In genomic region chr1:226660410-226661182, GRCh38 we compare ENCODE assay signal across 8 cellular contexts.
DNase-seq lines count a peak whose midpoint lies in the region; ATAC-seq and TF ChIP-seq lines count a peak whose summit lies in the region.

No MANE protein-coding gene starts in this region.

- no peaks in the 10 kb centered on the region for H3K27me3 Mint-ChIP-seq in stimulated activated naive CD8-positive, alpha-beta T cell treated with anti-CD3 and anti-CD28 coated beads, Interleukin-15, Interleukin-2, amounts not matched to agents 100 ng/mL and 50 ng/mL, for 24 hours
- no peaks in the 10 kb centered on the region for H3K27me3 Mint-ChIP-seq in central memory CD8-positive, alpha-beta T cell

- no peaks in the 10 kb centered on the region for H3K9me3 ChIP-seq in mucosa of rectum (ENCODE audit: control insufficient read depth in 2 of 2, low read length in 2 of 2)
- no peaks in the 10 kb centered on the region for H3K9me3 ChIP-seq in PC-3 (ENCODE audit: low read length)

- peak overlapping the region in 1 of 2 donors; percentile 15 for H3K9ac ChIP-seq in mucosa of rectum (ENCODE audit: low read depth in 1 of 2, low read length in 2 of 2)
- H3K9ac ChIP-seq in PC-3 (ENCODE audit: low read length), result no peak overlapping the region

- no peaks in the 10 kb centered on the region for H3K79me2 ChIP-seq in PC-3 (ENCODE audit: low read length)

- peak overlapping the region; percentile 87 for H3K27ac Mint-ChIP-seq in stimulated activated naive CD8-positive, alpha-beta T cell treated with anti-CD3 and anti-CD28 coated beads, Interleukin-15, Interleukin-2, amounts not matched to agents 100 ng/mL and 50 ng/mL, for 24 hours
- H3K27ac Mint-ChIP-seq in central memory CD8-positive, alpha-beta T cell (ENCODE audit: low read depth), result peak overlapping the region; percentile 99

- H3K4me2 ChIP-seq in PC-3 (ENCODE audit: low read length), result no peak overlapping the region

- intact Hi-C loops in PC-3 (cut with micrococcal nuclease), result loop anchor here (5.0 kb wide), 1 partner anchor 42 kb away; no protein-coding TSS in a partner anchor

- peaks cover 41 to 70% of the 10 kb centered on the region in 2 donors for H3K4me1 ChIP-seq in mucosa of rectum (ENCODE audit: control insufficient read depth in 2 of 2, insufficient read depth in 2 of 2, low read length in 2 of 2)
- peaks cover 47% of the 10 kb centered on the region for H3K4me1 ChIP-seq in PC-3 (ENCODE audit: insufficient read depth, low read length)

- peaks cover 68% of the 10 kb centered on the region for H3K4me1 Mint-ChIP-seq in stimulated activated naive CD8-positive, alpha-beta T cell treated with anti-CD3 and anti-CD28 coated beads, Interleukin-15, Interleukin-2, amounts not matched to agents 100 ng/mL and 50 ng/mL, for 24 hours (ENCODE audit: low read depth)
- peaks cover 63% of the 10 kb centered on the region for H3K4me1 Mint-ChIP-seq in central memory CD8-positive, alpha-beta T cell

- no peaks in the 10 kb centered on the region for H3K9me2 ChIP-seq in PC-3 (replicated peaks; ENCODE audit: low read length)

- no TSS peak for BruUV-seq in PC-3 (replicated peaks; lab: Mats Ljungman, UMichigan)

- no peaks in the 10 kb centered on the region for H4K20me1 ChIP-seq in PC-3 (ENCODE audit: low read length)

- no peak for DNase-seq in stimulated activated naive CD8-positive, alpha-beta T cell treated with anti-CD3 and anti-CD28 coated beads, Interleukin-15, Interleukin-2, amounts not matched to agents 100 U/mL and 50 U/mL, for 24 hours
- no peak for DNase-seq in central memory CD8-positive, alpha-beta T cell (ENCODE audit: low spot score in 2 of 2)
- DNase-seq in stimulated activated CD4-positive, alpha-beta T cell treated with anti-CD3 and anti-CD28 coated beads, Interleukin-12 subunit alpha, Interleukin-12 subunit beta, amount 100 ng/mL, for 4 hours, result no peak
- DNase-seq in GM03348 (ENCODE audit: low spot score) (no peak), PC-3 (no peak)

- no peak overlapping the region for H3K4me3 ChIP-seq in mucosa of rectum (ENCODE audit: low read length in 2 of 2)
- H3K4me3 ChIP-seq in PC-3 (ENCODE audit: low read length), result no peak overlapping the region

- peaks cover 25% of the 10 kb centered on the region for H3K36me3 Mint-ChIP-seq in stimulated activated naive CD8-positive, alpha-beta T cell treated with anti-CD3 and anti-CD28 coated beads, Interleukin-15, Interleukin-2, amounts not matched to agents 100 ng/mL and 50 ng/mL, for 24 hours (ENCODE audit: low read depth)
- peaks cover 30% of the 10 kb centered on the region for H3K36me3 Mint-ChIP-seq in central memory CD8-positive, alpha-beta T cell (ENCODE audit: insufficient read depth)

- no peaks in the 10 kb centered on the region for H3F3A ChIP-seq in PC-3 (ENCODE audit: low read length, unreplicated experiment)

- POLR2A ChIA-PET in PC-3 (lab: Charles Lee; ENCODE audit: unreplicated experiment), result no interaction called here

- H3K27me3 ChIP-seq in mucosa of rectum (ENCODE audit: control insufficient read depth in 2 of 2, insufficient read depth in 2 of 2, low read length in 2 of 2) (no peaks in the 10 kb centered on the region), PC-3 (ENCODE audit: low read length) (no peaks in the 10 kb centered on the region)

- no peaks in the 10 kb centered on the region for H3K9me3 Mint-ChIP-seq in stimulated activated naive CD8-positive, alpha-beta T cell treated with anti-CD3 and anti-CD28 coated beads, Interleukin-15, Interleukin-2, amounts not matched to agents 100 ng/mL and 50 ng/mL, for 24 hours
- no peaks in the 10 kb centered on the region for H3K9me3 Mint-ChIP-seq in central memory CD8-positive, alpha-beta T cell

- no peak for TF ChIP-seq CTCF in PC-3 (conservative IDR thresholded peaks at IDR 0.05; ENCODE audit: low read depth, low read length)

- CTCF ChIA-PET in PC-3 (lab: Charles Lee), result no interaction called here

- no peaks in the 10 kb centered on the region for H3K36me3 ChIP-seq in mucosa of rectum (ENCODE audit: control insufficient read depth in 2 of 2, insufficient read depth in 2 of 2, low read length in 2 of 2)
- H3K36me3 ChIP-seq in PC-3 (ENCODE audit: low read depth, low read length), result no peaks in the 10 kb centered on the region

- H3K27ac ChIP-seq in mucosa of rectum (ENCODE audit: low read depth in 2 of 2, low read length in 2 of 2) (peak overlapping the region; percentile 56 to 67), PC-3 (ENCODE audit: low read length) (no peak overlapping the region)

- no peak for ATAC-seq in stimulated activated naive CD8-positive, alpha-beta T cell treated with anti-CD3 and anti-CD28 coated beads, Interleukin-15, Interleukin-2, amounts not matched to agents 100 U/mL and 50 U/mL, for 24 hours
- no peak for ATAC-seq in central memory CD8-positive, alpha-beta T cell (replicated peaks; ENCODE audit: extremely low read depth, poor library complexity, severe bottlenecking)
- no peak for ATAC-seq in GM19023 (IDR thresholded peaks at IDR 0.05; ENCODE audit: unreplicated experiment)
- no peak for ATAC-seq in PC-3

- H2AFZ ChIP-seq in PC-3 (ENCODE audit: low read length), result no peak overlapping the region

- no peak overlapping the region for H3K4me3 Mint-ChIP-seq in stimulated activated naive CD8-positive, alpha-beta T cell treated with anti-CD3 and anti-CD28 coated beads, Interleukin-15, Interleukin-2, amounts not matched to agents 100 ng/mL and 50 ng/mL, for 24 hours
- peak overlapping the region; percentile 67 for H3K4me3 Mint-ChIP-seq in central memory CD8-positive, alpha-beta T cell
